7 cellular contexts compared by ENCODE assay signal in genomic region chr17:82654611-82655010, GRCh38. TPM values are rescaled to one million over a fixed set of nuclear protein-coding genes. Genes with fewer than 3 reads are reported as not detected.
DNase-seq lines count a peak whose midpoint lies in the region; TF ChIP-seq lines count a peak whose summit lies in the region.
"Not testable (repeated sequence)": the region's sequence is repeated elsewhere in the genome, so short reads cannot be mapped to it uniquely, and the experiment has no call there.

No MANE protein-coding gene starts in this region.

- not testable (repeated sequence) for H3K9me3 Mint-ChIP-seq in CD14-positive monocyte; progenitor cell of endocrine pancreas (ENCODE audit: low read depth)

- H3K4me3 ChIP-seq in Peyer's patch (peak overlapping the region in 1 of 4 donors; percentile 22), mucosa of rectum (ENCODE audit: low read length in 2 of 2) (peak overlapping the region; percentile 59 to 69), stomach (peak overlapping the region in 1 of 4 donors; percentile 7)
- not testable (repeated sequence) for H3K4me3 ChIP-seq in dorsolateral prefrontal cortex, left ventricle myocardium inferior

- intact Hi-C loops in CD14-positive monocyte (cut with micrococcal nuclease); left ventricle myocardium inferior (cut with micrococcal nuclease); stomach (cut with DNase I; ENCODE audit: low total_unique reads): not testable (repeated sequence)
- intact Hi-C loops in dorsolateral prefrontal cortex (cut with DNase I) = loop anchor here (5.0 to 10.0 kb wide), 4 partner anchors 48 to 300 kb away; partner anchors contain the start of genes TBCD (in 1 of the 2) and TEX19 (in 1 of the 2)

- peak overlapping the region; percentile 43 to 75 for H3K9ac ChIP-seq in mucosa of rectum (ENCODE audit: low read depth in 1 of 2, low read length in 2 of 2)

- TF ChIP-seq EP300 in stomach (IDR thresholded peaks at IDR 0.05) = not testable (repeated sequence)

- H3K36me3 Mint-ChIP-seq in CD14-positive monocyte = not testable (repeated sequence)
- H3K36me3 Mint-ChIP-seq in progenitor cell of endocrine pancreas (ENCODE audit: insufficient read depth) = peaks cover 14% of the 10 kb centered on the region

- not testable (repeated sequence) for DNase-seq in CD14-positive monocyte (ENCODE audit: low spot score); Peyer's patch; left ventricle myocardium inferior; progenitor cell of endocrine pancreas (ENCODE audit: low spot score, unreplicated experiment); stomach
- DNase-seq in dorsolateral prefrontal cortex = peak in 1 of 10 donors; percentile 28

- TF ChIP-seq CTCF in CD14-positive monocyte (IDR thresholded peaks at IDR 0.05); Peyer's patch (IDR thresholded peaks at IDR 0.05); dorsolateral prefrontal cortex (IDR thresholded peaks at IDR 0.05 in 54 of 56, conservative IDR thresholded peaks at IDR 0.05 in 2 of 56; ENCODE audit: low read depth in 1 of 56, partially characterized antibody in 56 of 56); left ventricle myocardium inferior (IDR thresholded peaks at IDR 0.05; ENCODE audit: borderline replicate concordance); progenitor cell of endocrine pancreas (IDR thresholded peaks at IDR 0.05; ENCODE audit: unreplicated experiment); stomach (IDR thresholded peaks at IDR 0.05): not testable (repeated sequence)

- H3K36me3 ChIP-seq in Peyer's patch = not testable (repeated sequence)
- peaks cover 29% of the 10 kb centered on the region for H3K36me3 ChIP-seq in left ventricle myocardium inferior
- H3K36me3 ChIP-seq in mucosa of rectum (ENCODE audit: control insufficient read depth in 2 of 2, insufficient read depth in 2 of 2, low read length in 2 of 2) = peaks cover 20% of the 10 kb centered on the region in 2 donors
- H3K36me3 ChIP-seq in stomach = peaks cover 0 to 42% (median 33%) of the 10 kb centered on the region in 4 donors

- H3K4me1 ChIP-seq in Peyer's patch (peaks cover 0 to 19% (median 0%) of the 10 kb centered on the region in 4 donors), left ventricle myocardium inferior (peaks cover 10% of the 10 kb centered on the region), mucosa of rectum (ENCODE audit: control insufficient read depth in 2 of 2, insufficient read depth in 2 of 2, low read length in 2 of 2) (peaks cover 23 to 30% of the 10 kb centered on the region in 2 donors), stomach (peaks cover 22 to 41% (median 28%) of the 10 kb centered on the region in 4 donors)

- H3K27ac Mint-ChIP-seq in CD14-positive monocyte (peak overlapping the region in 5 of 7 donors; percentile 50 to 89 (median 74)), progenitor cell of endocrine pancreas (peak overlapping the region; percentile 85)

- 37 to 60% (median 53%) methylated on average over 6 of the region's 6 CpGs for WGBS in stomach, 5 donors

- H3K9me3 ChIP-seq in Peyer's patch; left ventricle myocardium inferior (replicated peaks); mucosa of rectum (ENCODE audit: control insufficient read depth in 2 of 2, low read length in 2 of 2); stomach: not testable (repeated sequence)

- not testable (repeated sequence) for H3K27me3 ChIP-seq in Peyer's patch; dorsolateral prefrontal cortex; left ventricle myocardium inferior (ENCODE audit: low read depth); mucosa of rectum (ENCODE audit: control insufficient read depth in 2 of 2, insufficient read depth in 2 of 2, low read length in 2 of 2); stomach

- not testable (repeated sequence) for TF ChIP-seq POLR2A in Peyer's patch (IDR thresholded peaks at IDR 0.05); stomach (IDR thresholded peaks at IDR 0.05)

- H3K27ac ChIP-seq in Peyer's patch (peak overlapping the region in 3 of 4 donors; percentile 31 to 68 (median 52)), dorsolateral prefrontal cortex (peak overlapping the region in 34 of 59 donors; percentile 4 to 72 (median 34)), left ventricle myocardium inferior (replicated peaks) (peak overlapping the region; percentile 69), mucosa of rectum (ENCODE audit: low read depth in 2 of 2, low read length in 2 of 2) (peak overlapping the region; percentile 88 to 90), stomach (peak overlapping the region; percentile 80 to 92 (median 89))

- H3K4me1 Mint-ChIP-seq in CD14-positive monocyte = peaks cover 17% of the 10 kb centered on the region
- not testable (repeated sequence) for H3K4me1 Mint-ChIP-seq in progenitor cell of endocrine pancreas (ENCODE audit: low read depth)

- H3K4me3 Mint-ChIP-seq in CD14-positive monocyte = peak overlapping the region in 1 of 2 donors; percentile 85
- not testable (repeated sequence) for H3K4me3 Mint-ChIP-seq in progenitor cell of endocrine pancreas (ENCODE audit: low read depth)

- H3K27me3 Mint-ChIP-seq in CD14-positive monocyte (ENCODE audit: low read depth in 3 of 3); progenitor cell of endocrine pancreas: not testable (repeated sequence)

RNA-seq across cellular contexts. Expression of gene WDR45B, which starts 6.4 kb away (rescaled TPM):
- 10 to 100 TPM; 42.6 to 60.3 TPM for polyA plus RNA-seq in CD14-positive monocyte
- 10 to 100 TPM; 68.8 to 90.0 (median 77.2) TPM for total RNA-seq in Peyer's patch
- 100 to 1,000 TPM in 7 of 120 experiments, 10 to 100 TPM in 113; 61.0 to 110 (median 83.4) TPM for total RNA-seq in dorsolateral prefrontal cortex
- 41.4 TPM for total RNA-seq in left ventricle myocardium inferior
- total RNA-seq in progenitor cell of endocrine pancreas = 75.8 and 77.6 TPM in 2 replicates
- 100 to 1,000 TPM in 2 of 5 donors, 10 to 100 TPM in 3; 75.3 to 108 (median 92.9) TPM for total RNA-seq in stomach
- 10 to 100 TPM; 62.8 to 70.7 (median 62.9) TPM for polyA plus RNA-seq in stomach

RNA-seq across cellular contexts. Expression of gene RAB40B, which starts 43.9 kb away (rescaled TPM):
- polyA plus RNA-seq in CD14-positive monocyte (under 1 TPM; 0.75 to 0.95 TPM), stomach (10 to 100 TPM; 13.5 to 25.7 (median 17.7) TPM)
- total RNA-seq in Peyer's patch (10 to 100 TPM; 13.3 to 63.5 (median 29.1) TPM), dorsolateral prefrontal cortex (100 to 1,000 TPM in 68 of 120 experiments, 10 to 100 TPM in 52; 61.9 to 320 (median 103) TPM), left ventricle myocardium inferior (22.4 TPM), progenitor cell of endocrine pancreas (13.3 and 14.3 TPM in 2 replicates), stomach (100 to 1,000 TPM in 2 of 5 donors, 10 to 100 TPM in 2, 1 to 10 TPM in 1; 7.6 to 133 (median 36.4) TPM)

Comparison
In these comparisons a context has a peak if more than half of its experiments do, and no peak if none do; other contexts are left out.
1. H3K27ac ChIP-seq: peak in every context shown above with its lines; median percentile 89 in mucosa of rectum; 89 in stomach; 69 in left ventricle myocardium inferior; 52 in Peyer's patch; 34 in dorsolateral prefrontal cortex.